ENCODE assay signal across 6 cellular contexts in the genomic region with DNA sequence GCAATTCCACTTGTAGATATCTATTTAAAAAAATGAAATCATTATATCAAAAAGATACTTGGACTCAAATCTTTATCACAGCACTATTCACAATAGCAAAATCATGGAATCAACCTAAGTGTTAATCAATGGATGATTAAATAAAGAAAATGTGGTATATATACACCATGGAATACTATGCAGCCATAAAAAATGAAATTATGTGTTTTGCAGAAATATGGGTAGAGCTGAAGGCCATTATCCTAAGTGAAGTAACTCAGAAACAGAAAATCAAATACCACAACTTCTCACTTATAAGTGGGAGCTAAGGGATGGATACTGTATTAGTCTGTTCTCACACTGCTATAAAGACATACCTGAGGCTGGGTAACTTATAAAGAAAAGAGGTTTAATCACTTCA.
"Had no signal": no experiment of that assay in that cellular context is flagged by ENCODE, and none has a peak within 500 bp of the region (broad histone marks: within the 10 kb centered on the region; RNA-seq: fewer than 3 reads in every experiment).

No MANE protein-coding gene starts in this region.

- H3K27ac ChIP-seq: HL-60 had no signal

- DNase-seq: IMR-90, KBM-7, KG1 had no signal

- FAIRE-seq: HepG2, HTR-8/SVneo had no signal

- ATAC-seq: HepG2 had no signal
